Comparison of ENCODE assay signal across 13 cellular contexts in genomic region chr14:19733893-19734292, GRCh38. TPM values are rescaled to one million over a fixed set of nuclear protein-coding genes. Genes with fewer than 3 reads are reported as not detected.
DNase-seq lines count a peak whose midpoint lies in the region; ATAC-seq and TF ChIP-seq lines count a peak whose summit lies in the region.
"Not testable (repeated sequence)": the region's sequence is repeated elsewhere in the genome, so short reads cannot be mapped to it uniquely, and the experiment has no call there.
"Had no signal": no experiment of that assay in that cellular context is flagged by ENCODE, and none has a peak within 500 bp of the region (broad histone marks: within the 10 kb centered on the region; RNA-seq: fewer than 3 reads in every experiment).

No MANE protein-coding gene starts in this region.

- TF ChIP-seq POLR2A in esophagus muscularis mucosa (IDR thresholded peaks at IDR 0.05; ENCODE audit: low read depth); upper lobe of left lung (IDR thresholded peaks at IDR 0.05): not testable (repeated sequence)

- H3K4ac ChIP-seq in trophoblast cell (ENCODE audit: low read depth, low read length) = not testable (repeated sequence)

- not testable (repeated sequence) for H3K14ac ChIP-seq in trophoblast cell (ENCODE audit: low read length)

- H3K79me2 ChIP-seq in trophoblast cell (ENCODE audit: control insufficient read depth, insufficient read depth, low read length, poor library complexity) = not testable (repeated sequence)

- not testable (repeated sequence) for H3K18ac ChIP-seq in trophoblast cell (ENCODE audit: low read length)

- not testable (repeated sequence) for H3K4me3 ChIP-seq in esophagus muscularis mucosa; trophoblast cell (ENCODE audit: low read depth, low read length); upper lobe of left lung

- H2AFZ ChIP-seq in trophoblast cell (ENCODE audit: insufficient read depth, low read length, poor library complexity) = not testable (repeated sequence)

- not testable (repeated sequence) for H3K27ac ChIP-seq in esophagus muscularis mucosa (replicated peaks in 1 of 4); trophoblast cell (ENCODE audit: low read depth, low read length); upper lobe of left lung

- WGBS in esophagus muscularis mucosa = 70% methylated on average over 3 of the region's 3 CpGs
- no CpG with 5 or more reads among the region's 3 CpGs for WGBS in trophoblast cell (ENCODE audit: extremely low coverage, insufficient coverage, insufficient read length)
- WGBS in upper lobe of left lung, 2 donors = 73 to 78% methylated on average over 3 of the region's 3 CpGs

- H4K12ac ChIP-seq in trophoblast cell (ENCODE audit: low read depth, low read length) = not testable (repeated sequence)

- H2BK5ac ChIP-seq in trophoblast cell (ENCODE audit: low read depth, low read length, poor library complexity) = not testable (repeated sequence)

- not testable (repeated sequence) for H3K9ac ChIP-seq in trophoblast cell (ENCODE audit: low read length)

- H2BK12ac ChIP-seq in trophoblast cell (ENCODE audit: low read length) = not testable (repeated sequence)

- H2AK5ac ChIP-seq in trophoblast cell (ENCODE audit: low read length) = not testable (repeated sequence)

- H3K4me1 ChIP-seq in esophagus muscularis mucosa; trophoblast cell (ENCODE audit: control insufficient read depth in 1 of 2, insufficient read depth in 2 of 2, low read length in 2 of 2); upper lobe of left lung: not testable (repeated sequence)

- not testable (repeated sequence) for H3K23ac ChIP-seq in trophoblast cell (ENCODE audit: low read length)

- H3K27me3 ChIP-seq in esophagus muscularis mucosa; trophoblast cell (ENCODE audit: insufficient read depth, low read length); upper lobe of left lung: not testable (repeated sequence)

- intact Hi-C loops in esophagus muscularis mucosa (cut with DNase I) = not testable (repeated sequence)

- TF ChIP-seq CTCF in esophagus muscularis mucosa (IDR thresholded peaks at IDR 0.05); upper lobe of left lung (IDR thresholded peaks at IDR 0.05): not testable (repeated sequence)

- H3K4me2 ChIP-seq in trophoblast cell (ENCODE audit: low read length) = not testable (repeated sequence)

- not testable (repeated sequence) for H3K36me3 ChIP-seq in esophagus muscularis mucosa; trophoblast cell (ENCODE audit: control insufficient read depth in 1 of 2, insufficient read depth in 2 of 2, low read length in 2 of 2); upper lobe of left lung

- not testable (repeated sequence) for H2BK120ac ChIP-seq in trophoblast cell (ENCODE audit: insufficient read depth, low read length, poor library complexity)

- TF ChIP-seq EP300 in esophagus muscularis mucosa (IDR thresholded peaks at IDR 0.05); upper lobe of left lung (IDR thresholded peaks at IDR 0.05): not testable (repeated sequence)

- not testable (repeated sequence) for H4K8ac ChIP-seq in trophoblast cell (ENCODE audit: low read depth, low read length)

- DNase-seq in UCSD-AML1 (lab: John Stamatoyannopoulos, UW; ENCODE audit: unreplicated experiment) (peak; percentile 6), esophagus muscularis mucosa (ENCODE audit: extremely low spot score) (peak; percentile 91), trophoblast cell (peak; percentile 49 to 60)
- DNase-seq in upper lobe of left lung = not testable (repeated sequence)

- H3K79me1 ChIP-seq in trophoblast cell (ENCODE audit: low read length) = not testable (repeated sequence)

- H4K91ac ChIP-seq in trophoblast cell (ENCODE audit: low read depth, low read length) = not testable (repeated sequence)

- H3K9me3 ChIP-seq in esophagus muscularis mucosa = peaks cover 0 to 17% (median 13%) of the 10 kb centered on the region in 4 donors
- not testable (repeated sequence) for H3K9me3 ChIP-seq in trophoblast cell (ENCODE audit: insufficient read depth, low read depth, low read length)
- peaks cover 0 to 15% (median 5%) of the 10 kb centered on the region in 4 donors for H3K9me3 ChIP-seq in upper lobe of left lung

- ATAC-seq in upper lobe of left lung (ENCODE audit: low FRiP score in 2 of 2) = peak; percentile 14 to 25

RNA-seq across cellular contexts. Expression of gene OR4Q3, which starts 9.5 kb away (rescaled TPM):
- total RNA-seq in esophagus muscularis mucosa = not detected
- not detected in 2 replicates for polyA plus RNA-seq in trophoblast cell (2013)
- total RNA-seq in upper lobe of left lung = not detected
- total RNA-seq: A673; CD4-positive, alpha-beta memory T cell; CD4-positive, CD25-positive, alpha-beta regulatory T cell; CD8-positive, alpha-beta memory T cell; Daoy; G401; GM12878 had no signal
- polyA plus RNA-seq: AG04450; CD14-positive monocyte; CD4-positive, alpha-beta memory T cell; CD4-positive, CD25-positive, alpha-beta regulatory T cell; CD8-positive, alpha-beta memory T cell; GM12878 had no signal

RNA-seq across cellular contexts. Expression of gene OR11H2, which starts 20.2 kb away (rescaled TPM):
- not detected for total RNA-seq in esophagus muscularis mucosa
- polyA plus RNA-seq in trophoblast cell (2013) = not detected in 2 replicates
- total RNA-seq in upper lobe of left lung = not detected
- total RNA-seq: A673; CD4-positive, alpha-beta memory T cell; CD4-positive, CD25-positive, alpha-beta regulatory T cell; CD8-positive, alpha-beta memory T cell; Daoy; G401; GM12878 had no signal
- polyA plus RNA-seq: AG04450; CD14-positive monocyte; CD4-positive, alpha-beta memory T cell; CD4-positive, CD25-positive, alpha-beta regulatory T cell; CD8-positive, alpha-beta memory T cell; GM12878 had no signal

RNA-seq across cellular contexts. Expression of gene OR4M1, which starts 39.4 kb away (rescaled TPM):
- total RNA-seq in esophagus muscularis mucosa (not detected), upper lobe of left lung (not detected)
- polyA plus RNA-seq in trophoblast cell (2013) = not detected in 2 replicates
- total RNA-seq: A673; CD4-positive, alpha-beta memory T cell; CD4-positive, CD25-positive, alpha-beta regulatory T cell; CD8-positive, alpha-beta memory T cell; Daoy; G401; GM12878 had no signal
- polyA plus RNA-seq: AG04450; CD14-positive monocyte; CD4-positive, alpha-beta memory T cell; CD4-positive, CD25-positive, alpha-beta regulatory T cell; CD8-positive, alpha-beta memory T cell; GM12878 had no signal
